In genomic region chr19:16659832-16660708, GRCh38 we compare ENCODE assay signal across 8 cellular contexts. TPM values are rescaled to one million over a fixed set of nuclear protein-coding genes. Genes with fewer than 3 reads are reported as not detected.
DNase-seq lines count a peak whose midpoint lies in the region; ATAC-seq and TF ChIP-seq lines count a peak whose summit lies in the region.

TSS of gene SMIM7 (minus strand) at chr19:16660144. CDS start at chr19:16660110, 34 bp downstream.

- H3K27ac ChIP-seq in upper lobe of right lung: peak within 1 kb of the TSS; percentile 87

- peaks cover 39% of the 10 kb centered on the region for H3K36me3 ChIP-seq in upper lobe of right lung

- H3K4me1 ChIP-seq in upper lobe of right lung: peaks cover 20% of the 10 kb centered on the region

- peak; percentile 38 for TF ChIP-seq CTCF in GM13977 (IDR thresholded peaks at IDR 0.05; ENCODE audit: extremely low read depth, insufficient read depth, missing control alignments)
- TF ChIP-seq CTCF in upper lobe of right lung (IDR thresholded peaks at IDR 0.05): peak; percentile 16

- no peaks in the 10 kb centered on the region for H3K27me3 ChIP-seq in upper lobe of right lung

- no peaks in the 10 kb centered on the region for H3K9me3 Mint-ChIP-seq in T-helper 1 cell treated with Interleukin-12 subunit alpha and Interleukin-12 subunit beta and Interleukin-4 antibody, amounts not matched to agents 30 μg/mL and 1 μg/mL, for 36 hours

- in situ Hi-C loops in GM13977 (cut with MboI; ENCODE audit: low pct_unique_long_range_greater_than_20kb, low sequenced_read_pairs, unreplicated experiment): no loop called here

- peaks cover 17% of the 10 kb centered on the region for H3K27me3 Mint-ChIP-seq in T-helper 1 cell treated with Interleukin-12 subunit alpha and Interleukin-12 subunit beta and Interleukin-4 antibody, amounts not matched to agents 30 μg/mL and 1 μg/mL, for 36 hours (ENCODE audit: low read depth)

- H3K36me3 Mint-ChIP-seq in T-helper 1 cell treated with Interleukin-12 subunit alpha and Interleukin-12 subunit beta and Interleukin-4 antibody, amounts not matched to agents 30 μg/mL and 1 μg/mL, for 36 hours (ENCODE audit: low read depth): peaks cover 13% of the 10 kb centered on the region

- H3K4me1 Mint-ChIP-seq in T-helper 1 cell treated with Interleukin-12 subunit alpha and Interleukin-12 subunit beta and Interleukin-4 antibody, amounts not matched to agents 30 μg/mL and 1 μg/mL, for 36 hours (ENCODE audit: low read depth): peaks cover 24% of the 10 kb centered on the region

- ATAC-seq in HG02884 (IDR thresholded peaks at IDR 0.05; ENCODE audit: unreplicated experiment) (peak; percentile 90), left cardiac atrium (peak; percentile 98 to 99), upper lobe of right lung (peak; percentile 98)

- H3K4me3 ChIP-seq in upper lobe of right lung: peak within 1 kb of the TSS; percentile 62

- DNase-seq in GM13977 (ENCODE audit: low spot score) (peak; percentile 98), NCI-H1694 (lab: John Stamatoyannopoulos, UW) (peak; percentile 95), amniotic stem cell (lab: John Stamatoyannopoulos, UW) (peak; percentile 94), left cardiac atrium (peak; percentile 99), posterior vena cava (ENCODE audit: low spot score) (peak; percentile 99), upper lobe of right lung (peak; percentile 99)

- peak within 1 kb of the TSS; percentile 96 for H3K27ac Mint-ChIP-seq in T-helper 1 cell treated with Interleukin-12 subunit alpha and Interleukin-12 subunit beta and Interleukin-4 antibody, amounts not matched to agents 30 μg/mL and 1 μg/mL, for 36 hours

- peak within 1 kb of the TSS; percentile 97 for H3K4me3 Mint-ChIP-seq in T-helper 1 cell treated with Interleukin-12 subunit alpha and Interleukin-12 subunit beta and Interleukin-4 antibody, amounts not matched to agents 30 μg/mL and 1 μg/mL, for 36 hours

- no peaks in the 10 kb centered on the region for H3K9me3 ChIP-seq in upper lobe of right lung

- intact Hi-C loops in left cardiac atrium (cut with DNase I) (no loop called here), posterior vena cava (cut with DNase I) (no loop called here), upper lobe of right lung (cut with DNase I) (no loop called here)

RNA-seq across cellular contexts. Expression of gene SMIM7, which starts in this region (rescaled TPM):
- 10 to 100 TPM; 43.2 to 44.5 TPM for total RNA-seq in left cardiac atrium
- 10 to 100 TPM; 42.4 to 61.8 TPM for total RNA-seq in posterior vena cava
- 76.7 TPM for total RNA-seq in upper lobe of right lung

Comparison
In these comparisons a context has a peak if more than half of its experiments do, and no peak if none do; other contexts are left out.
1. Peak in every context shown above with its lines: DNase-seq, ATAC-seq, H3K4me3 ChIP-seq and H3K27ac ChIP-seq.